9 cellular contexts compared by ENCODE assay signal in the genomic region with DNA sequence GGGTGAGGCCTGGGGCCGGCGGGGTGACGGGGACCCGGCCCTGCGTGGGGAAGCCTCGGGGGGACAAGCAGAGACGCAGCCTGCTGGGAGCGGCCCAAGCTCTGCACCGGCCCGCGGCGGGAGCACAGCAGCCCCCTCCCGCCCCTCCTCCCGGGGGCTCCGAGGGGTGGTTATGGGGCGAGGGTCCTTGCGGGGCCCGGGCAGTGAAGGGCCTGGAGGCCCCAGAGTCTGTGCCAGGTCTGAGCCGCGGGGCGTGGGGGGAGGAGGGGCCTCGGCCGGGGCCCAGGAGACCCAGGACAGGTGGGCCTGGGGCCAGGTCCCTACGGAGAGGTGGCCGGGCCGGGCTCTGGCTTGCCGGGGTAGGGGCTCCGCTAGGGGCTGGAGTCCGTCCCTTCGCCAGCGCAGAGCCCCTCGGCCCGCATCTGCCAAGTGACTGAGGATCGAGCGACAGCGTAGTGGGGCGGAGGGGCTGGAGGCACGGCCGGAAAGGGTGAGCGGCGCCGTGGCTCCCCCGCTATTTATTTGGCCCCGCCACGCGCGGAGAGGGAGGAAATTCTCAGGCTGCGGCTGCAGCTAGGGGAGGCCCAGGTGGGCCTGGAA. TPM values are rescaled to one million over a fixed set of nuclear protein-coding genes. Genes with fewer than 3 reads are reported as not detected.
DNase-seq lines count a peak whose midpoint lies in the region; ATAC-seq, FAIRE-seq and TF ChIP-seq lines count a peak whose summit lies in the region.
"Had no signal": no experiment of that assay in that cellular context is flagged by ENCODE, and none has a peak within 500 bp of the region (broad histone marks: within the 10 kb centered on the region; RNA-seq: fewer than 3 reads in every experiment).

No MANE protein-coding gene starts in this region.

- H3K27me3 Mint-ChIP-seq in Calu3 (ENCODE audit: unreplicated experiment): peaks cover 46% of the 10 kb centered on the region

- CTCF ChIA-PET in Calu3 (lab: Charles Lee): interaction anchor here (0.7 kb wide), 1 partner anchor 156 kb away, joined by 4 read pairs; no protein-coding TSS in a partner anchor

- no peaks in the 10 kb centered on the region for H3K4me1 Mint-ChIP-seq in Calu3 (ENCODE audit: low read depth, unreplicated experiment)

- H3K27me3 ChIP-seq in Peyer's patch (peaks cover 0 to 12% of the 10 kb centered on the region in 2 donors), esophagus squamous epithelium (peaks cover 0 to 58% (median 9%) of the 10 kb centered on the region in 4 donors), psoas muscle (ENCODE audit: insufficient read depth in 3 of 3, low read length in 2 of 3) (peaks cover 0 to 52% (median 12%) of the 10 kb centered on the region in 3 donors)

- peak overlapping the region in 1 of 4 donors; percentile 17 for H3K27ac ChIP-seq in Peyer's patch
- peak overlapping the region in 3 of 4 donors; percentile 30 to 70 (median 36) for H3K27ac ChIP-seq in esophagus squamous epithelium
- no peak overlapping the region for H3K27ac ChIP-seq in psoas muscle

- no peak for DNase-seq in Calu3
- DNase-seq in Peyer's patch: peak in 1 of 3 donors; percentile 45
- no peak for DNase-seq in esophagus squamous epithelium (lab: John Stamatoyannopoulos, UW)
- peak in 1 of 2 donors; percentile 54 for DNase-seq in psoas muscle
- no peak for DNase-seq in urothelium cell line (ENCODE audit: low spot score)
- DNase-seq in NCI-H2196 treated with DMSO at 0.1 percent for 48 hours (lab: John Stamatoyannopoulos, UW; ENCODE audit: unreplicated experiment): no peak
- no peak for DNase-seq in effector CD8-positive, alpha-beta T cell (lab: John Stamatoyannopoulos, UW)
- no peak for DNase-seq in NCI-H510A treated with DMSO at 0.1 percent for 48 hours (lab: John Stamatoyannopoulos, UW)
- DNase-seq: activated CD8-positive, alpha-beta memory T cell treated with anti-CD3 and anti-CD28 coated beads for 24 hours had no signal

- H3K27ac Mint-ChIP-seq in Calu3 (ENCODE audit: unreplicated experiment): no peak overlapping the region

- H3K4me3 ChIP-seq in Peyer's patch: peak overlapping the region; percentile 21 to 67 (median 58)
- peak overlapping the region; percentile 35 to 81 (median 54) for H3K4me3 ChIP-seq in esophagus squamous epithelium
- peak overlapping the region; percentile 77 for H3K4me3 ChIP-seq in psoas muscle

- H3K9me3 ChIP-seq in Peyer's patch (no peaks in the 10 kb centered on the region), esophagus squamous epithelium (no peaks in the 10 kb centered on the region), psoas muscle (no peaks in the 10 kb centered on the region)

- intact Hi-C loops in Calu3 (cut with micrococcal nuclease; ENCODE audit: unreplicated experiment) (no loop called here), esophagus squamous epithelium (cut with DNase I) (loop anchor here (5.0 kb wide), 1 partner anchor 160 kb away; no protein-coding TSS in a partner anchor), psoas muscle (cut with DNase I) (loop anchor here (5.0 to 10.0 kb wide), 2 partner anchors 35 to 82 kb away; a partner anchor contains a TSS)

- no peaks in the 10 kb centered on the region for H3K36me3 ChIP-seq in Peyer's patch
- H3K36me3 ChIP-seq in esophagus squamous epithelium: no peaks in the 10 kb centered on the region
- H3K36me3 ChIP-seq in psoas muscle (ENCODE audit: insufficient read depth in 1 of 2, low read depth in 1 of 2): no peaks in the 10 kb centered on the region

- TF ChIP-seq POLR2A in Peyer's patch (IDR thresholded peaks at IDR 0.05) (no peak), esophagus squamous epithelium (IDR thresholded peaks at IDR 0.05) (no peak)

- H3K4me1 ChIP-seq in Peyer's patch (peaks cover 0 to 38% (median 30%) of the 10 kb centered on the region in 4 donors), esophagus squamous epithelium (peaks cover 19 to 40% (median 27%) of the 10 kb centered on the region in 3 donors), psoas muscle (peaks cover 17% of the 10 kb centered on the region)

- peak in 1 of 4 donors; percentile 6 for ATAC-seq in psoas muscle

- H3K9me3 Mint-ChIP-seq in Calu3 (ENCODE audit: low read depth, unreplicated experiment): no peaks in the 10 kb centered on the region

- BruUV-seq in Calu3 (replicated peaks; lab: Mats Ljungman, UMichigan): no TSS peak

- no peak for FAIRE-seq in urothelium cell line (lab: Jason Lieb, UNC)

- peaks cover 26% of the 10 kb centered on the region for H3K36me3 Mint-ChIP-seq in Calu3 (ENCODE audit: insufficient read depth, unreplicated experiment)

- TF ChIP-seq CTCF in Calu3 (IDR thresholded peaks at IDR 0.05; ENCODE audit: unreplicated experiment) (no peak), Peyer's patch (IDR thresholded peaks at IDR 0.05) (no peak), esophagus squamous epithelium (IDR thresholded peaks at IDR 0.05) (no peak), psoas muscle (IDR thresholded peaks at IDR 0.05) (no peak)

- H3K4me3 Mint-ChIP-seq in Calu3 (ENCODE audit: low read depth, unreplicated experiment): peak overlapping the region; percentile 55

- WGBS in esophagus squamous epithelium, 2 donors: no CpG with 5 or more reads among the region's 48 CpGs
- WGBS in psoas muscle, 3 donors: 3 to 8% (median 4%) methylated on average over 33 to 48 of the region's 48 CpGs

RNA-seq across cellular contexts. Expression of a gene that starts 0.5 kb away (rescaled TPM):
- total RNA-seq in Calu3 (2022) (0.38 and 0.42 TPM in 2 replicates), Peyer's patch (1 to 10 TPM in 2 of 4 donors, under 1 TPM in 1, not detected in 1; 0.94 to 2.5 (median 1.1) TPM), esophagus squamous epithelium (1 to 10 TPM in 3 of 4 donors, under 1 TPM in 1; 0.61 to 2.1 (median 1.6) TPM), psoas muscle (under 1 TPM; 0.23 to 0.60 (median 0.39) TPM)
- under 1 TPM; 0.08 to 0.60 (median 0.17) TPM for polyA plus RNA-seq in psoas muscle

RNA-seq across cellular contexts. Expression of a gene that starts 35.8 kb away (rescaled TPM):
- 33.7 and 36.8 TPM in 2 replicates for total RNA-seq in Calu3 (2022)
- 10 to 100 TPM in 2 of 4 donors, 1 to 10 TPM in 2; 7.0 to 42.1 (median 15.1) TPM for total RNA-seq in Peyer's patch
- 10 to 100 TPM in 1 of 4 donors, 1 to 10 TPM in 3; 7.1 to 12.8 (median 7.6) TPM for total RNA-seq in esophagus squamous epithelium
- total RNA-seq in psoas muscle: 1 to 10 TPM in 3 of 4 donors, under 1 TPM in 1; 0.95 to 2.0 (median 1.2) TPM
- polyA plus RNA-seq in psoas muscle: 1 to 10 TPM; 1.9 to 5.2 (median 2.3) TPM

RNA-seq across cellular contexts. Expression of a gene that starts 40.2 kb away (rescaled TPM):
- total RNA-seq in Calu3 (2022) (7.1 and 13.2 TPM in 2 replicates), Peyer's patch (100 to 1,000 TPM in 1 of 4 donors, 10 to 100 TPM in 3; 33.8 to 239 (median 37.8) TPM), esophagus squamous epithelium (10 to 100 TPM in 3 of 4 donors, 1 to 10 TPM in 1; 8.2 to 35.6 (median 24.7) TPM), psoas muscle (10 to 100 TPM; 11.5 to 24.9 (median 14.2) TPM)
- 10 to 100 TPM; 17.5 to 27.2 (median 20.6) TPM for polyA plus RNA-seq in psoas muscle

RNA-seq across cellular contexts. Expression of a gene that starts 52.3 kb away (rescaled TPM):
- total RNA-seq in Calu3 (2022) (70.1 and 71.8 TPM in 2 replicates), Peyer's patch (10 to 100 TPM; 20.8 to 69.3 (median 41.9) TPM), esophagus squamous epithelium (100 to 1,000 TPM in 2 of 4 donors, 10 to 100 TPM in 2; 44.2 to 118 (median 80.7) TPM), psoas muscle (10 to 100 TPM; 23.1 to 46.5 (median 30.2) TPM)
- 10 to 100 TPM; 28.5 to 71.8 (median 47.3) TPM for polyA plus RNA-seq in psoas muscle
